In the genomic region with DNA sequence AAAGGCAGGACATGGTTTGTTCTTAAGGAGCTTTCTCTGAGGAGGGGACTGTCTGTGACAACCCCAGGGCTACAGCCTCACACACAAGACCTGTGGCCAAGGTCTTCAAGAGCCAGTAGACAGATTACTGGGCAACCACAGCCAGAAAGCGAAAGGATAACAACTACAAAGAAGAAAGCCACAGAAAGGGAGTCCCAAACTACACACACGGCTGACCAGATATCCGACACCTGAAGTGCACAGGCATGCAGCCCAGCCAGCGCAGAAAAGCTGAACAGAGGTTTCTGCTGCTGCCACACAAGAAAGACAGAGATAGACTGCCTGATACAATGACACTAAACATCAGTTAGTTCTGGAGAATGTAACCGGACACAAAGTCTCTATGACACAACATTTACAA, we compare ENCODE assay signal across 10 cellular contexts. TPM values are rescaled to one million over a fixed set of nuclear protein-coding genes. Genes with fewer than 3 reads are reported as not detected.
DNase-seq lines count a peak whose midpoint lies in the region; ATAC-seq and TF ChIP-seq lines count a peak whose summit lies in the region.
"Had no signal": no experiment of that assay in that cellular context is flagged by ENCODE, and none has a peak within 500 bp of the region (broad histone marks: within the 10 kb centered on the region; RNA-seq: fewer than 3 reads in every experiment).

No MANE protein-coding gene starts in this region.

- DNase-seq in mesendoderm (no peak), mesenteric fat pad (ENCODE audit: low spot score) (no peak), PC-3 (no peak), iPS-NIHi11 (ENCODE audit: low spot score) (no peak), NCI-H526 (lab: John Stamatoyannopoulos, UW) (no peak)
- DNase-seq: NCI-H2029 had no signal

- H3K79me1 ChIP-seq in mesendoderm (ENCODE audit: low read length) = peaks cover 23% of the 10 kb centered on the region

- H2BK15ac ChIP-seq in mesendoderm (replicated peaks; ENCODE audit: low read depth) = no peak overlapping the region

- H3K36me3 ChIP-seq in mesendoderm (ENCODE audit: control insufficient read depth, insufficient read depth, low read length) = peaks cover 19% of the 10 kb centered on the region
- peaks cover 72% of the 10 kb centered on the region for H3K36me3 ChIP-seq in PC-3 (ENCODE audit: low read depth, low read length)

- H3K9ac ChIP-seq in mesendoderm (ENCODE audit: low read length) (no peak overlapping the region), PC-3 (ENCODE audit: low read length) (no peak overlapping the region)

- H4K8ac ChIP-seq in mesendoderm (ENCODE audit: low read depth, low read length) = no peak overlapping the region

- no peak overlapping the region for H3K56ac ChIP-seq in mesendoderm (ENCODE audit: low read length)

- H3K4ac ChIP-seq in mesendoderm (ENCODE audit: low read depth, low read length) = no peak overlapping the region

- intact Hi-C loops in PC-3 (cut with micrococcal nuclease) = no loop called here

- no peaks in the 10 kb centered on the region for H3K27me3 ChIP-seq in mesendoderm (ENCODE audit: insufficient read depth, low read length, poor library complexity)
- no peaks in the 10 kb centered on the region for H3K27me3 ChIP-seq in PC-3 (ENCODE audit: low read length)

- POLR2A ChIA-PET in PC-3 (lab: Charles Lee; ENCODE audit: unreplicated experiment) = no interaction called here

- TF ChIP-seq CTCF in PC-3 (conservative IDR thresholded peaks at IDR 0.05; ENCODE audit: low read depth, low read length) = no peak

- no peaks in the 10 kb centered on the region for H3K4me1 ChIP-seq in mesendoderm (ENCODE audit: control insufficient read depth, low read depth, low read length)
- H3K4me1 ChIP-seq in PC-3 (ENCODE audit: insufficient read depth, low read length) = no peaks in the 10 kb centered on the region

- peaks cover 4% of the 10 kb centered on the region for H3F3A ChIP-seq in PC-3 (ENCODE audit: low read length, unreplicated experiment)

- H2BK5ac ChIP-seq in mesendoderm (ENCODE audit: low read length) = no peak overlapping the region

- no peaks in the 10 kb centered on the region for H3K9me2 ChIP-seq in PC-3 (replicated peaks; ENCODE audit: low read length)

- no peak overlapping the region for H2AK5ac ChIP-seq in mesendoderm (ENCODE audit: low read length)

- H3K9me3 ChIP-seq in PC-3 (ENCODE audit: low read length) = no peaks in the 10 kb centered on the region

- H3K23ac ChIP-seq in mesendoderm (ENCODE audit: low read length) = peak overlapping the region; percentile 74

- H3K4me2 ChIP-seq in mesendoderm (ENCODE audit: low read length) (no peak overlapping the region), PC-3 (ENCODE audit: low read length) (no peak overlapping the region)

- H2AFZ ChIP-seq in PC-3 (ENCODE audit: low read length) = no peak overlapping the region

- peaks cover 16% of the 10 kb centered on the region; the same call in 1 of the 2 replicates for H4K20me1 ChIP-seq in PC-3 (ENCODE audit: low read length)

- H3K79me2 ChIP-seq in mesendoderm (ENCODE audit: control insufficient read depth, insufficient read depth, low read length) = peaks cover 14% of the 10 kb centered on the region
- H3K79me2 ChIP-seq in PC-3 (ENCODE audit: low read length) = peaks cover 28% of the 10 kb centered on the region; the same call in 1 of the 2 replicates

- H4K5ac ChIP-seq in mesendoderm (ENCODE audit: low read length) = no peak overlapping the region

- H3K27ac ChIP-seq in mesendoderm (ENCODE audit: low read depth, low read length) (no peak overlapping the region), PC-3 (ENCODE audit: low read length) (no peak overlapping the region)
- H3K27ac ChIP-seq: coronary artery had no signal

- ATAC-seq in GM18499 (IDR thresholded peaks at IDR 0.05; ENCODE audit: insufficient read depth, unreplicated experiment) = peak; percentile 64
- ATAC-seq in GM21447 (IDR thresholded peaks at IDR 0.05; ENCODE audit: unreplicated experiment) = peak; percentile 85
- peak; percentile 77 for ATAC-seq in HG03432 (IDR thresholded peaks at IDR 0.05; ENCODE audit: unreplicated experiment)
- ATAC-seq in PC-3 = no peak

- H3K18ac ChIP-seq in mesendoderm (ENCODE audit: low read length) = no peak overlapping the region

- BruUV-seq in PC-3 (replicated peaks; lab: Mats Ljungman, UMichigan) = no TSS peak

- no peak overlapping the region for H2BK120ac ChIP-seq in mesendoderm (ENCODE audit: low read depth, low read length)

- whole genome bisulfite sequencing in mesendoderm (ENCODE audit: extremely low coverage, insufficient coverage, low lambda C conversion rate) = no CpG with 5 or more reads among the region's 5 CpGs

- H3K4me3 ChIP-seq in mesendoderm (ENCODE audit: low read length) (no peak overlapping the region), PC-3 (ENCODE audit: low read length) (no peak overlapping the region)
- H3K4me3 ChIP-seq: coronary artery had no signal

- CTCF ChIA-PET in PC-3 (lab: Charles Lee) = no interaction called here

RNA-seq across cellular contexts. Expression of gene NADK, which starts 21.4 kb away (rescaled TPM):
- 30.6 TPM for polyA plus RNA-seq in mesendoderm (2013, experiment 1 of 2)
- polyA plus RNA-seq in mesendoderm (2013, experiment 2 of 2) = 32.5 TPM
- 165 TPM for total RNA-seq in mesenteric fat pad
- 130 and 165 TPM in 2 replicates for total RNA-seq in PC-3 (2014; rRNA removed)
